1 cellular context compared by ENCODE assay signal in genomic region chr5:138985683-138986082, GRCh38.
A peak's percentile ranks its signal among the peaks of the same experiment; 100 is the strongest.
TF ChIP-seq lines count a peak whose summit lies in the region.

No MANE protein-coding gene starts in this region.

TF ChIP-seq in K562, 482 proteins besides CTCF, POLR2A, EP300 and RAD21:
- TF ChIP-seq ZNF280B (CRISPR knock-in tag; IDR thresholded peaks at IDR 0.05) (no peak), TCFL5 (CRISPR knock-in tag; conservative IDR thresholded peaks at IDR 0.05) (no peak), HNRNPLL (IDR thresholded peaks at IDR 0.05; ENCODE audit: low read depth, low read length, poor library complexity, severe bottlenecking) (no peak), HDAC1 (IDR thresholded peaks at IDR 0.05) (no peak), ZC3H4 (CRISPR knock-in tag; IDR thresholded peaks at IDR 0.05; ENCODE audit: borderline replicate concordance) (no peak), EGR1 (conservative IDR thresholded peaks at IDR 0.05) (peak; percentile 60), TSHZ1 (CRISPR knock-in tag; IDR thresholded peaks at IDR 0.05) (no peak), CBFA2T3 (IDR thresholded peaks at IDR 0.05) (peak; percentile 22; the same call in 1 of the 2 replicates), USF2 (CRISPR knock-in tag; IDR thresholded peaks at IDR 0.05) (no peak), ZFP36 (IDR thresholded peaks at IDR 0.05; ENCODE audit: low read depth, low read length, partially characterized antibody) (peak; percentile 75), SPI1 (IDR thresholded peaks at IDR 0.05; ENCODE audit: borderline replicate concordance, low read depth, low read length) (peak; percentile 36; the same call in 1 of the 2 replicates), ZNF75A (CRISPR knock-in tag; IDR thresholded peaks at IDR 0.05) (no peak), E4F1 (CRISPR knock-in tag; IDR thresholded peaks at IDR 0.05; ENCODE audit: borderline replicate concordance) (no peak), SIX5 (IDR thresholded peaks at IDR 0.05; ENCODE audit: borderline replicate concordance in 1 of 2, insufficient read depth in 1 of 2, low read depth in 1 of 2, low read length in 2 of 2) (no peak), SREBF2 (CRISPR knock-in tag; IDR thresholded peaks at IDR 0.05) (no peak), TRIM25 (IDR thresholded peaks at IDR 0.05; ENCODE audit: borderline replicate concordance) (no peak), TCF15 (CRISPR knock-in tag; IDR thresholded peaks at IDR 0.05) (no peak), NR2C1 (IDR thresholded peaks at IDR 0.05) (no peak), NR2C1 (tag; IDR thresholded peaks at IDR 0.05) (no peak), RBM14 (IDR thresholded peaks at IDR 0.05; ENCODE audit: borderline replicate concordance, insufficient read depth, low read depth, low read length) (no peak), CAMTA2 (CRISPR knock-in tag; conservative IDR thresholded peaks at IDR 0.05) (no peak)
- TF ChIP-seq, protein P1, sequence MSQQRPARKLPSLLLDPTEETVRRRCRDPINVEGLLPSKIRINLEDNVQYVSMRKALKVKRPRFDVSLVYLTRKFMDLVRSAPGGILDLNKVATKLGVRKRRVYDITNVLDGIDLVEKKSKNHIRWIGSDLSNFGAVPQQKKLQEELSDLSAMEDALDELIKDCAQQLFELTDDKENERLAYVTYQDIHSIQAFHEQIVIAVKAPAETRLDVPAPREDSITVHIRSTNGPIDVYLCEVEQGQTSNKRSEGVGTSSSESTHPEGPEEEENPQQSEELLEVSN (IDR thresholded peaks at IDR 0.05; ENCODE audit: borderline replicate concordance in 1 of 2, extremely low read depth in 1 of 2, insufficient read depth in 1 of 2, insufficient read length in 1 of 2, low read depth in 1 of 2, low read length in 1 of 2, poor library complexity in 1 of 2, severe bottlenecking in 1 of 2) = no peak
- TF ChIP-seq, protein P2, sequence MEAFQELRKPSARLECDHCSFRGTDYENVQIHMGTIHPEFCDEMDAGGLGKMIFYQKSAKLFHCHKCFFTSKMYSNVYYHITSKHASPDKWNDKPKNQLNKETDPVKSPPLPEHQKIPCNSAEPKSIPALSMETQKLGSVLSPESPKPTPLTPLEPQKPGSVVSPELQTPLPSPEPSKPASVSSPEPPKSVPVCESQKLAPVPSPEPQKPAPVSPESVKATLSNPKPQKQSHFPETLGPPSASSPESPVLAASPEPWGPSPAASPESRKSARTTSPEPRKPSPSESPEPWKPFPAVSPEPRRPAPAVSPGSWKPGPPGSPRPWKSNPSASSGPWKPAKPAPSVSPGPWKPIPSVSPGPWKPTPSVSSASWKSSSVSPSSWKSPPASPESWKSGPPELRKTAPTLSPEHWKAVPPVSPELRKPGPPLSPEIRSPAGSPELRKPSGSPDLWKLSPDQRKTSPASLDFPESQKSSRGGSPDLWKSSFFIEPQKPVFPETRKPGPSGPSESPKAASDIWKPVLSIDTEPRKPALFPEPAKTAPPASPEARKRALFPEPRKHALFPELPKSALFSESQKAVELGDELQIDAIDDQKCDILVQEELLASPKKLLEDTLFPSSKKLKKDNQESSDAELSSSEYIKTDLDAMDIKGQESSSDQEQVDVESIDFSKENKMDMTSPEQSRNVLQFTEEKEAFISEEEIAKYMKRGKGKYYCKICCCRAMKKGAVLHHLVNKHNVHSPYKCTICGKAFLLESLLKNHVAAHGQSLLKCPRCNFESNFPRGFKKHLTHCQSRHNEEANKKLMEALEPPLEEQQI (IDR thresholded peaks at IDR 0.05) = no peak
- TF ChIP-seq, protein P3, sequence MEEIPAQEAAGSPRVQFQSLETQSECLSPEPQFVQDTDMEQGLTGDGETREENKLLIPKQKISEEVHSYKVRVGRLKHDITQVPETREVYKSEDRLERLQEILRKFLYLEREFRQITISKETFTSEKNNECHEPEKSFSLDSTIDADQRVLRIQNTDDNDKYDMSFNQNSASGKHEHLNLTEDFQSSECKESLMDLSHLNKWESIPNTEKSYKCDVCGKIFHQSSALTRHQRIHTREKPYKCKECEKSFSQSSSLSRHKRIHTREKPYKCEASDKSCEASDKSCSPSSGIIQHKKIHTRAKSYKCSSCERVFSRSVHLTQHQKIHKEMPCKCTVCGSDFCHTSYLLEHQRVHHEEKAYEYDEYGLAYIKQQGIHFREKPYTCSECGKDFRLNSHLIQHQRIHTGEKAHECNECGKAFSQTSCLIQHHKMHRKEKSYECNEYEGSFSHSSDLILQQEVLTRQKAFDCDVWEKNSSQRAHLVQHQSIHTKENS (CRISPR knock-in tag; IDR thresholded peaks at IDR 0.05) = no peak
- TF ChIP-seq, protein P4, sequence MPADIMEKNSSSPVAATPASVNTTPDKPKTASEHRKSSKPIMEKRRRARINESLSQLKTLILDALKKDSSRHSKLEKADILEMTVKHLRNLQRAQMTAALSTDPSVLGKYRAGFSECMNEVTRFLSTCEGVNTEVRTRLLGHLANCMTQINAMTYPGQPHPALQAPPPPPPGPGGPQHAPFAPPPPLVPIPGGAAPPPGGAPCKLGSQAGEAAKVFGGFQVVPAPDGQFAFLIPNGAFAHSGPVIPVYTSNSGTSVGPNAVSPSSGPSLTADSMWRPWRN (IDR thresholded peaks at IDR 0.05; ENCODE audit: low read depth) = no peak
- TF ChIP-seq, protein P5, sequence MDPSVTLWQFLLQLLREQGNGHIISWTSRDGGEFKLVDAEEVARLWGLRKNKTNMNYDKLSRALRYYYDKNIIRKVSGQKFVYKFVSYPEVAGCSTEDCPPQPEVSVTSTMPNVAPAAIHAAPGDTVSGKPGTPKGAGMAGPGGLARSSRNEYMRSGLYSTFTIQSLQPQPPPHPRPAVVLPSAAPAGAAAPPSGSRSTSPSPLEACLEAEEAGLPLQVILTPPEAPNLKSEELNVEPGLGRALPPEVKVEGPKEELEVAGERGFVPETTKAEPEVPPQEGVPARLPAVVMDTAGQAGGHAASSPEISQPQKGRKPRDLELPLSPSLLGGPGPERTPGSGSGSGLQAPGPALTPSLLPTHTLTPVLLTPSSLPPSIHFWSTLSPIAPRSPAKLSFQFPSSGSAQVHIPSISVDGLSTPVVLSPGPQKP (CRISPR knock-in tag; IDR thresholded peaks at IDR 0.05) = no peak
